In genomic region chr12:103588680-103589079, GRCh38 we compare ENCODE assay signal across 30 cellular contexts. TPM values are rescaled to one million over a fixed set of nuclear protein-coding genes. Genes with fewer than 3 reads are reported as not detected.
"Had no signal": no experiment of that assay in that cellular context is flagged by ENCODE, and none has a peak within 500 bp of the region (broad histone marks: within the 10 kb centered on the region; RNA-seq: fewer than 3 reads in every experiment).

No MANE protein-coding gene starts in this region.

- H3K27me3 ChIP-seq: ascending aorta, breast epithelium had no signal

- H3K9me3 ChIP-seq: ascending aorta, breast epithelium had no signal

- DNase-seq: activated B cell treated with CpG ODN at 0.5 μM for 24 hours; activated CD4-positive, alpha-beta memory T cell treated with anti-CD3 and anti-CD28 coated beads, Interleukin-2, amount 10 ng/mL, durations not matched to agents 7 days and 5 days; activated CD4-positive, alpha-beta T cell treated with anti-CD3 and anti-CD28 coated beads for 4 hours; activated CD4-positive, alpha-beta T cell treated with anti-CD3 and anti-CD28 coated beads, Interleukin-2, amount 10 ng/mL, durations not matched to agents 7 days and 5 days; activated CD4-positive, alpha-beta T cell treated with anti-CD3 and anti-CD28 coated beads, Interleukin-2, amount 50 U/mL, for 48 hours; activated CD4-positive, CD25-positive, alpha-beta regulatory T cell treated with anti-CD3 and anti-CD28 coated beads, Interleukin-2, amount 50 U/mL, for 72 hours; activated CD8-positive, alpha-beta memory T cell treated with anti-CD3 and anti-CD28 coated beads for 24 hours; activated CD8-positive, alpha-beta memory T cell treated with anti-CD3 and anti-CD28 coated beads, Interleukin-2, amount 10 ng/mL, durations not matched to agents 7 days and 5 days; activated CD8-positive, alpha-beta memory T cell treated with anti-CD3 and anti-CD28 coated beads, Interleukin-2, amount 50 U/mL, for 48 hours; activated CD8-positive, alpha-beta T cell treated with anti-CD3 and anti-CD28 coated beads, Interleukin-2, amount 10 ng/mL, durations not matched to agents 7 days and 5 days; activated effector memory CD4-positive, alpha-beta T cell treated with Interleukin-2 at 50 U/mL for 16 hours; activated gamma-delta T cell; activated naive CD4-positive, alpha-beta T cell treated with anti-CD3 and anti-CD28 coated beads, Interleukin-2, amount 10 ng/mL, durations not matched to agents 7 days and 5 days; activated naive CD4-positive, alpha-beta T cell treated with Interleukin-2 at 50 U/mL for 16 hours; activated naive CD8-positive, alpha-beta T cell treated with anti-CD3 and anti-CD28 coated beads, Interleukin-2, amount 10 ng/mL, durations not matched to agents 7 days and 5 days; activated naive CD8-positive, alpha-beta T cell treated with anti-CD3 and anti-CD28 coated beads, Interleukin-2, amount 50 U/mL, for 24 hours; activated T-cell treated with anti-CD3 and anti-CD28 coated beads, Interleukin-2, amount 50 U/mL, for 24 hours; activated T-cell treated with anti-CD3 and anti-CD28 coated beads, Interleukin-2, amount 50 U/mL, for 48 hours; amygdala; anterior cingulate cortex; central memory CD4-positive, alpha-beta T cell; T-helper 2 cell; T-helper 9 cell had no signal

- H3K27ac ChIP-seq: ascending aorta, breast epithelium, VCaP had no signal

- H3K4me3 ChIP-seq: ascending aorta, breast epithelium had no signal

- H3K4me1 ChIP-seq: ascending aorta, breast epithelium had no signal

- FAIRE-seq: colon, TTC549 had no signal

- ATAC-seq: activated CD8-positive, alpha-beta memory T cell treated with anti-CD3 and anti-CD28 coated beads, Interleukin-2, amount 10 ng/mL, durations not matched to agents 7 days and 5 days; activated CD8-positive, alpha-beta T cell treated with anti-CD3 and anti-CD28 coated beads, Interleukin-2, amount 10 ng/mL, durations not matched to agents 7 days and 5 days; activated naive CD8-positive, alpha-beta T cell treated with anti-CD3 and anti-CD28 coated beads, Interleukin-2, amount 50 U/mL, for 24 hours had no signal

- H3K36me3 ChIP-seq: ascending aorta, breast epithelium had no signal

RNA-seq across cellular contexts. Expression of gene STAB2, which starts 1.6 kb away (rescaled TPM):
- total RNA-seq: activated B cell treated with CpG ODN at 0.5 μM for 24 hours; activated CD4-positive, alpha-beta memory T cell treated with anti-CD3 and anti-CD28 coated beads, Interleukin-2, amount 10 ng/mL, durations not matched to agents 7 days and 5 days; activated CD4-positive, alpha-beta T cell treated with anti-CD3 and anti-CD28 coated beads, Interleukin-2, amount 10 ng/mL, durations not matched to agents 7 days and 5 days; activated CD8-positive, alpha-beta memory T cell treated with anti-CD3 and anti-CD28 coated beads, Interleukin-2, amount 10 ng/mL, durations not matched to agents 7 days and 5 days; activated CD8-positive, alpha-beta T cell treated with anti-CD3 and anti-CD28 coated beads, Interleukin-2, amount 10 ng/mL, durations not matched to agents 7 days and 5 days; activated naive CD8-positive, alpha-beta T cell treated with anti-CD3 and anti-CD28 coated beads, Interleukin-2, amount 10 ng/mL, durations not matched to agents 7 days and 5 days; activated T-helper 2 cell treated with anti-CD3 and anti-CD28 coated beads, Interferon-gamma antibody, Interleukin-2, Interleukin-4, amounts not matched to agents 10 μg/mL and 5 μg/mL and 100 μg/mL, durations not matched to agents 14 hours and 24 hours and 36 hours; ascending aorta; cerebellum had no signal
